In genomic region chr7:101941481-101942383, GRCh38 we compare ENCODE assay signal across 1 cellular context.
TF ChIP-seq lines count a peak whose summit lies in the region.

No MANE protein-coding gene starts in this region.

TF ChIP-seq in WTC11, 78 proteins besides CTCF, POLR2A, EP300 and RAD21 (continued from another document):
- TF ChIP-seq MLX (CRISPR knock-in tag; IDR thresholded peaks at IDR 0.05) (no peak), ZBTB43 (CRISPR knock-in tag; IDR thresholded peaks at IDR 0.05) (no peak), ZNF232 (CRISPR knock-in tag; IDR thresholded peaks at IDR 0.05) (no peak), HMGA2 (CRISPR knock-in tag; IDR thresholded peaks at IDR 0.05) (no peak)
TF ChIP-seq in WTC11: peak in this region for 0.
